ENCODE assay signal across 8 cellular contexts in genomic region chr9:83220737-83221136, GRCh38.
DNase-seq lines count a peak whose midpoint lies in the region; ATAC-seq and TF ChIP-seq lines count a peak whose summit lies in the region.

No MANE protein-coding gene starts in this region.

- no peak overlapping the region for H3K4me3 ChIP-seq in H7 (ENCODE audit: insufficient read depth, low read depth, low read length)

- peaks cover 17% of the 10 kb centered on the region for H3K4me1 Mint-ChIP-seq in nephron progenitor cell

- peaks cover 7% of the 10 kb centered on the region for H3K27me3 ChIP-seq in H7 (ENCODE audit: control insufficient read depth, insufficient read depth, low read length)

- H3K27ac Mint-ChIP-seq in nephron progenitor cell = no peak overlapping the region

- peaks cover 11% of the 10 kb centered on the region for H3K27me3 Mint-ChIP-seq in nephron progenitor cell (ENCODE audit: low read depth, poor library complexity)

- peaks cover 24% of the 10 kb centered on the region for H3K9me3 Mint-ChIP-seq in nephron progenitor cell

- peak; percentile 99 for ATAC-seq in GM18870 (IDR thresholded peaks at IDR 0.05; ENCODE audit: unreplicated experiment)
- peak; percentile 92 for ATAC-seq in HG02642 (IDR thresholded peaks at IDR 0.05; ENCODE audit: poor library complexity, unreplicated experiment)

- H3K36me3 Mint-ChIP-seq in nephron progenitor cell (ENCODE audit: low read depth) = no peaks in the 10 kb centered on the region

- peak overlapping the region; percentile 92 for H3K4me3 Mint-ChIP-seq in nephron progenitor cell

- no peak for TF ChIP-seq CTCF in nephron progenitor cell (IDR thresholded peaks at IDR 0.05)

- DNase-seq in RKO (ENCODE audit: low spot score) (peak; percentile 62), nephron progenitor cell (no peak), NCI-H1048 (lab: John Stamatoyannopoulos, UW) (no peak), H7 (no peak), SHP77 treated with DMSO at 0.1 percent for 48 hours (lab: John Stamatoyannopoulos, UW) (no peak)
- DNase-seq in central memory CD4-positive, alpha-beta T cell = no peak

- no peaks in the 10 kb centered on the region for H3K36me3 ChIP-seq in H7 (replicated peaks; ENCODE audit: control insufficient read depth, insufficient read depth, low read length)
